1 cellular context compared by ENCODE assay signal in genomic region chr11:65859812-65860277, GRCh38.
TF ChIP-seq lines count a peak whose summit lies in the region.

No MANE protein-coding gene starts in this region.

TF ChIP-seq in HepG2, 621 proteins besides CTCF, POLR2A, EP300 and RAD21 (continued from another document and continues in another):
- TF ChIP-seq ZNF558 (CRISPR knock-in tag; IDR thresholded peaks at IDR 0.05; ENCODE audit: borderline replicate concordance) (no peak), RBM39 (IDR thresholded peaks at IDR 0.05; ENCODE audit: low read depth, low read length, poor library complexity, severe bottlenecking) (no peak), RFXAP (CRISPR knock-in tag; IDR thresholded peaks at IDR 0.05; ENCODE audit: borderline replicate concordance) (no peak), ZNF883 (CRISPR knock-in tag; IDR thresholded peaks at IDR 0.05; ENCODE audit: not compliant biosample characterization) (no peak), ZNF564 (CRISPR knock-in tag; IDR thresholded peaks at IDR 0.05) (0 out of 2 replicates have a peak, but pooled peaks have one; percentile 58), ZNF432 (CRISPR knock-in tag; IDR thresholded peaks at IDR 0.05; ENCODE audit: borderline replicate concordance) (no peak), MYPOP (CRISPR knock-in tag; IDR thresholded peaks at IDR 0.05) (no peak; the same call in none of the 2 replicates), HNF4G (IDR thresholded peaks at IDR 0.05; ENCODE audit: borderline replicate concordance, low read depth, low read length) (no peak), HNF4G (CRISPR knock-in tag; IDR thresholded peaks at IDR 0.05; ENCODE audit: borderline replicate concordance, low read depth) (no peak), KDM5B (CRISPR knock-in tag; IDR thresholded peaks at IDR 0.05; ENCODE audit: borderline replicate concordance) (no peak), ZNF878 (CRISPR knock-in tag; IDR thresholded peaks at IDR 0.05) (0 out of 2 replicates have a peak, but pooled peaks have one; percentile 3), ZNF839 (CRISPR knock-in tag; IDR thresholded peaks at IDR 0.05; ENCODE audit: borderline replicate concordance) (0 out of 2 replicates have a peak, but pooled peaks have one; percentile 48), ZNF329 (CRISPR knock-in tag; IDR thresholded peaks at IDR 0.05; ENCODE audit: low read depth) (no peak), ZNF136 (CRISPR knock-in tag; IDR thresholded peaks at IDR 0.05; ENCODE audit: low read depth) (peak; percentile 41; the same call in 1 of the 2 replicates), ZNF34 (CRISPR knock-in tag; IDR thresholded peaks at IDR 0.05; ENCODE audit: borderline replicate concordance) (no peak), ZNF775 (CRISPR knock-in tag; IDR thresholded peaks at IDR 0.05; ENCODE audit: borderline replicate concordance) (no peak), ZSCAN20 (CRISPR knock-in tag; IDR thresholded peaks at IDR 0.05; ENCODE audit: borderline replicate concordance) (no peak), POLR2AphosphoS2 (IDR thresholded peaks at IDR 0.05; ENCODE audit: low read depth, low read length) (no peak), ZNF354B (CRISPR knock-in tag; IDR thresholded peaks at IDR 0.05) (no peak), ZFYVE20 (CRISPR knock-in tag; IDR thresholded peaks at IDR 0.05; ENCODE audit: borderline replicate concordance, low read depth) (no peak), FLYWCH1 (CRISPR knock-in tag; IDR thresholded peaks at IDR 0.05) (peak; percentile 64; the same call in 1 of the 2 replicates), ZNF337 (CRISPR knock-in tag; IDR thresholded peaks at IDR 0.05; ENCODE audit: borderline replicate concordance, low read depth) (no peak), ZNF619 (CRISPR knock-in tag; IDR thresholded peaks at IDR 0.05) (peak; percentile 75; the same call in 1 of the 2 replicates), ZNF496 (CRISPR knock-in tag; IDR thresholded peaks at IDR 0.05; ENCODE audit: insufficient replicate concordance) (no peak), ZHX2 (IDR thresholded peaks at IDR 0.05; ENCODE audit: low read depth) (no peak), ZHX2 (CRISPR knock-in tag; IDR thresholded peaks at IDR 0.05; ENCODE audit: borderline replicate concordance) (no peak), ZFP36L2 (CRISPR knock-in tag; IDR thresholded peaks at IDR 0.05) (no peak), KMT2A (CRISPR knock-in tag; IDR thresholded peaks at IDR 0.05) (peak; percentile 4; the same call in 1 of the 2 replicates), CBX2 (IDR thresholded peaks at IDR 0.05; ENCODE audit: low read depth, low read length) (no peak), CBX2 (CRISPR knock-in tag; IDR thresholded peaks at IDR 0.05; ENCODE audit: low read depth) (no peak), TOE1 (CRISPR knock-in tag; IDR thresholded peaks at IDR 0.05) (no peak), HDAC6 (IDR thresholded peaks at IDR 0.05; ENCODE audit: low read depth, low read length) (no peak), GTF2F1 (IDR thresholded peaks at IDR 0.05; ENCODE audit: low read length) (no peak), IKZF1 (IDR thresholded peaks at IDR 0.05) (no peak), ZNF503 (CRISPR knock-in tag; IDR thresholded peaks at IDR 0.05) (peak; percentile 6; the same call in 1 of the 2 replicates), SMAD1 (CRISPR knock-in tag; IDR thresholded peaks at IDR 0.05; ENCODE audit: borderline replicate concordance, low read depth) (0 out of 2 replicates have a peak, but pooled peaks have one; percentile 69)
- TF ChIP-seq, protein P1, sequence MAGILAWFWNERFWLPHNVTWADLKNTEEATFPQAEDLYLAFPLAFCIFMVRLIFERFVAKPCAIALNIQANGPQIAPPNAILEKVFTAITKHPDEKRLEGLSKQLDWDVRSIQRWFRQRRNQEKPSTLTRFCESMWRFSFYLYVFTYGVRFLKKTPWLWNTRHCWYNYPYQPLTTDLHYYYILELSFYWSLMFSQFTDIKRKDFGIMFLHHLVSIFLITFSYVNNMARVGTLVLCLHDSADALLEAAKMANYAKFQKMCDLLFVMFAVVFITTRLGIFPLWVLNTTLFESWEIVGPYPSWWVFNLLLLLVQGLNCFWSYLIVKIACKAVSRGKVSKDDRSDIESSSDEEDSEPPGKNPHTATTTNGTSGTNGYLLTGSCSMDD (CRISPR knock-in tag; IDR thresholded peaks at IDR 0.05): no peak
- TF ChIP-seq, protein P2, sequence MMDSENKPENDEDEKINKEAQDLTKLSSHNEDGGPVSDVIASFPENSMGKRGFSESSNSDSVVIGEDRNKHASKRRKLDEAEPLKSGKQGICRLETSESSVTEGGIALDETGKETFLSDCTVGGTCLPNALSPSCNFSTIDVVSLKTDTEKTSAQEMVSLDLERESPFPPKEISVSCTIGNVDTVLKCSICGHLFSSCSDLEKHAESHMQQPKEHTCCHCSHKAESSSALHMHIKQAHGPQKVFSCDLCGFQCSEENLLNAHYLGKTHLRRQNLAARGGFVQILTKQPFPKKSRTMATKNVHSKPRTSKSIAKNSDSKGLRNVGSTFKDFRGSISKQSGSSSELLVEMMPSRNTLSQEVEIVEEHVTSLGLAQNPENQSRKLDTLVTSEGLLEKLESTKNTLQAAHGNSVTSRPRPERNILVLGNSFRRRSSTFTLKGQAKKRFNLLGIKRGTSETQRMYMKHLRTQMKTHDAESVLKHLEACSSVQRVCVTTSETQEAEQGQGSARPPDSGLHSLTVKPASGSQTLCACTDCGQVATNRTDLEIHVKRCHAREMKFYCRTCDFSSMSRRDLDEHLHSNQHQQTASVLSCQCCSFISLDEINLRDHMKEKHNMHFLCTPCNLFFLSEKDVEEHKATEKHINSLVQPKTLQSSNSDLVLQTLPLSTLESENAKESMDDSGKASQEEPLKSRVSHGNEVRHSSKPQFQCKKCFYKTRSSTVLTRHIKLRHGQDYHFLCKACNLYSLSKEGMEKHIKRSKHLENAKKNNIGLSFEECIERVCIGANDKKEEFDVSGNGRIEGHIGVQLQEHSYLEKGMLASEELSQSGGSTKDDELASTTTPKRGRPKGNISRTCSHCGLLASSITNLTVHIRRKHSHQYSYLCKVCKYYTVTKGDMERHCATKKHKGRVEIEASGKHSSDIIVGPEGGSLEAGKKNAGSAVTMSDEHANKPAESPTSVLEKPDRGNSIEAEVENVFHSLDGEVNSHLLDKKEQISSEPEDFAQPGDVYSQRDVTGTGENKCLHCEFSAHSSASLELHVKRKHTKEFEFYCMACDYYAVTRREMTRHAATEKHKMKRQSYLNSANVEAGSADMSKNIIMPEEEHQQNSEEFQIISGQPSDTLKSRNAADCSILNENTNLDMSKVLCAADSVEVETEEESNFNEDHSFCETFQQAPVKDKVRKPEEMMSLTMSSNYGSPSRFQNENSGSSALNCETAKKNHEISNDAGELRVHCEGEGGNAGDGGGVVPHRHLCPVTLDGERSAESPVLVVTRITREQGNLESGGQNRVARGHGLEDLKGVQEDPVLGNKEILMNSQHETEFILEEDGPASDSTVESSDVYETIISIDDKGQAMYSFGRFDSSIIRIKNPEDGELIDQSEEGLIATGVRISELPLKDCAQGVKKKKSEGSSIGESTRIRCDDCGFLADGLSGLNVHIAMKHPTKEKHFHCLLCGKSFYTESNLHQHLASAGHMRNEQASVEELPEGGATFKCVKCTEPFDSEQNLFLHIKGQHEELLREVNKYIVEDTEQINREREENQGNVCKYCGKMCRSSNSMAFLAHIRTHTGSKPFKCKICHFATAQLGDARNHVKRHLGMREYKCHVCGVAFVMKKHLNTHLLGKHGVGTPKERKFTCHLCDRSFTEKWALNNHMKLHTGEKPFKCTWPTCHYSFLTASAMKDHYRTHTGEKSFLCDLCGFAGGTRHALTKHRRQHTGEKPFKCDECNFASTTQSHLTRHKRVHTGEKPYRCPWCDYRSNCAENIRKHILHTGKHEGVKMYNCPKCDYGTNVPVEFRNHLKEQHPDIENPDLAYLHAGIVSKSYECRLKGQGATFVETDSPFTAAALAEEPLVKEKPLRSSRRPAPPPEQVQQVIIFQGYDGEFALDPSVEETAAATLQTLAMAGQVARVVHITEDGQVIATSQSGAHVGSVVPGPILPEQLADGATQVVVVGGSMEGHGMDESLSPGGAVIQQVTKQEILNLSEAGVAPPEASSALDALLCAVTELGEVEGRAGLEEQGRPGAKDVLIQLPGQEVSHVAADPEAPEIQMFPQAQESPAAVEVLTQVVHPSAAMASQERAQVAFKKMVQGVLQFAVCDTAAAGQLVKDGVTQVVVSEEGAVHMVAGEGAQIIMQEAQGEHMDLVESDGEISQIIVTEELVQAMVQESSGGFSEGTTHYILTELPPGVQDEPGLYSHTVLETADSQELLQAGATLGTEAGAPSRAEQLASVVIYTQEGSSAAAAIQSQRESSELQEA (CRISPR knock-in tag; IDR thresholded peaks at IDR 0.05; ENCODE audit: not compliant biosample characterization): no peak
